8 cellular contexts compared by ENCODE assay signal in the genomic region with DNA sequence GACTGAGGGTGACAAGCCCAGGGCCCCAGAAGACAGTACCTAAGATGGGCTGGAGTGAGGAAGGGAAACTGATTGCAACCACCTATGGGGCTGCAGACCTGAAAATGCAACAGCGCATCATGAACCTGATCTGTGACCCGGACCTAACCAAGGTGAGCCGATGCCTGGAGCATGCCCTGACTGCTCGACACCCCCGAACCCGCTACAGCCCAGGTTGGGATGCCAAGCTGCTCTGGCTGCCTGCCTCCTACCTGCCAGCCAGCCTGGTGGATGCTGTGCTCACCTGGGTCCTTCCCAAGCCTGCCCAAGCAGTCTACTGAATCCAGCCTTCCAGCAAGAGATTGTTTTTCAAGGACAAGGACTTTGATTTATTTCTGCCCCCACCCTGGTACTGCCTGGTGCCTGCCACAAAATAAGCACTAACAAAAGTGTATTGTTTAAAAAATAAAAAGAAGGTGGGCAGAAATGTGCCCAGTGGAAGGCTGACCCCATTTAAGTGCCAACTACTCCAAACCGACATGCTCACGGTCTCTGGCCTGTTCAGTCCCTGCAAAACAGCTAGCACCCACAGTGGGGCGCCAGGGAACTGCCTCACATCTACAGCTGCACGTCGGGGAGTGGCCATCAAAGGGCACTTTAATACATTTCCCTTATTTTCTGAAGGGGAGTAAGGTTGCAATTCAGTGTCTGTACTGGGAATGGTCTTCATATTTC. TPM values are rescaled to one million over a fixed set of nuclear protein-coding genes. Genes with fewer than 3 reads are reported as not detected.
A peak's percentile ranks its signal among the peaks of the same experiment; 100 is the strongest.
DNase-seq lines count a peak whose midpoint lies in the region; ATAC-seq and TF ChIP-seq lines count a peak whose summit lies in the region.

No MANE protein-coding gene starts in this region.

- H3K27ac ChIP-seq in fibroblast of lung (ENCODE audit: insufficient read depth, low read length) (peak overlapping the region; percentile 31), neural progenitor cell (no peak overlapping the region), uterus (no peak overlapping the region)

- no peaks in the 10 kb centered on the region for H3K9me3 Mint-ChIP-seq in neural progenitor cell

- H3K9ac ChIP-seq in fibroblast of lung (ENCODE audit: insufficient read depth, low read length) (no peak overlapping the region), neural progenitor cell (no peak overlapping the region)

- H3K36me3 ChIP-seq in BJ (ENCODE audit: control insufficient read depth, insufficient read depth, low read length) (peaks cover 29% of the 10 kb centered on the region), H7 (replicated peaks; ENCODE audit: control insufficient read depth, insufficient read depth, low read length) (peaks cover 26% of the 10 kb centered on the region), fibroblast of lung (ENCODE audit: control insufficient read depth, insufficient read depth, low read length) (peaks cover 19% of the 10 kb centered on the region), neural progenitor cell (no peaks in the 10 kb centered on the region), uterus (no peaks in the 10 kb centered on the region)

- peaks cover 33% of the 10 kb centered on the region for H3F3A ChIP-seq in neural progenitor cell (ENCODE audit: low read depth)

- H3K4me1 Mint-ChIP-seq in neural progenitor cell = peaks cover 31% of the 10 kb centered on the region

- peak overlapping the region; percentile 53 for H3K4me3 Mint-ChIP-seq in neural progenitor cell

- peaks cover 14% of the 10 kb centered on the region for H3K36me3 Mint-ChIP-seq in neural progenitor cell

- H3K4me1 ChIP-seq in fibroblast of lung (ENCODE audit: control insufficient read depth, extremely low read depth, insufficient read depth, low read length) = peaks cover 40% of the 10 kb centered on the region
- peaks cover 10% of the 10 kb centered on the region for H3K4me1 ChIP-seq in neural progenitor cell
- H3K4me1 ChIP-seq in uterus = peaks cover 2 to 28% of the 10 kb centered on the region in 2 donors

- peaks cover 49% of the 10 kb centered on the region for H3K79me2 ChIP-seq in fibroblast of lung (ENCODE audit: control insufficient read depth, insufficient read depth, low read length)
- H3K79me2 ChIP-seq in neural progenitor cell (ENCODE audit: low read depth) = peaks cover 23% of the 10 kb centered on the region

- H3K27me3 Mint-ChIP-seq in neural progenitor cell (ENCODE audit: insufficient read depth, low read depth) = peaks cover 6% of the 10 kb centered on the region

- no peaks in the 10 kb centered on the region for H4K20me1 ChIP-seq in fibroblast of lung (ENCODE audit: control insufficient read depth, extremely low read depth, insufficient read depth, low read length)
- peaks cover 19% of the 10 kb centered on the region for H4K20me1 ChIP-seq in neural progenitor cell (ENCODE audit: low read depth)

- TF ChIP-seq CTCF in BJ (IDR thresholded peaks at IDR 0.05; ENCODE audit: insufficient read depth, low read depth, low read length) (peak; percentile 67), fibroblast of lung (conservative IDR thresholded peaks at IDR 0.05 in 1 of 2, IDR thresholded peaks at IDR 0.05 in 1 of 2; ENCODE audit: low read depth in 1 of 2, low read length in 2 of 2) (peak; percentile 71 to 75), neural progenitor cell (IDR thresholded peaks at IDR 0.05) (peak; percentile 69), uterus (IDR thresholded peaks at IDR 0.05) (peak in 3 of 4 experiments; percentile 46 to 53 (median 48))

- intact Hi-C loops in uterus (cut with DNase I; ENCODE audit: low total_unique reads) = no loop called here

- POLR2A ChIA-PET in BJ (lab: Charles Lee) = interaction anchor here (0.5 kb wide), 1 partner anchor 11 kb away, joined by 3 read pairs; no protein-coding TSS in a partner anchor

- no peak overlapping the region for H3K27ac Mint-ChIP-seq in neural progenitor cell

- H3K27me3 ChIP-seq in BJ (ENCODE audit: control insufficient read depth, insufficient read depth, low read length) (no peaks in the 10 kb centered on the region), H7 (ENCODE audit: control insufficient read depth, insufficient read depth, low read length) (no peaks in the 10 kb centered on the region), fibroblast of lung (ENCODE audit: control insufficient read depth, insufficient read depth, low read length) (no peaks in the 10 kb centered on the region), neural progenitor cell (no peaks in the 10 kb centered on the region), uterus (no peaks in the 10 kb centered on the region)

- CTCF ChIA-PET in BJ (lab: Yijun Ruan, JAX) = interaction anchor here (0.6 to 4.3 kb wide), 8 partner anchors 9 to 121 kb away, joined by 3 to 42 read pairs (median 3); partner anchors contain the start of genes BLOC1S1 and MMP19

- no peak for DNase-seq in BJ (ENCODE audit: low read depth)
- peak; percentile 85 for DNase-seq in H7
- DNase-seq in NCI-H82 treated with DMSO at 0.1 percent for 48 hours (lab: John Stamatoyannopoulos, UW; ENCODE audit: unreplicated experiment) = peak; percentile 17
- DNase-seq in activated T-cell treated with anti-CD3 and anti-CD28 coated beads for 24 hours (ENCODE audit: low read depth) = peak; percentile 39
- peak; percentile 60 to 78 for DNase-seq in fibroblast of lung (ENCODE audit: low read depth in 2 of 2)
- DNase-seq in neural progenitor cell (ENCODE audit: low spot score) = peak; percentile 71
- DNase-seq in uterus = no peak

- H3K4me2 ChIP-seq in fibroblast of lung (ENCODE audit: extremely low read depth, insufficient read depth, low read length) (peak overlapping the region; percentile 98), neural progenitor cell (no peak overlapping the region)

- H3K4me3 ChIP-seq in BJ (ENCODE audit: low read depth, low read length) (no peak overlapping the region), H7 (ENCODE audit: insufficient read depth, low read depth, low read length) (no peak overlapping the region), fibroblast of lung (replicated peaks in 1 of 4; ENCODE audit: control extremely low read depth in 1 of 4, insufficient read depth in 1 of 4, low read depth in 3 of 4, low read length in 4 of 4) (peak overlapping the region in 1 of 4 experiments; percentile 80), neural progenitor cell (no peak overlapping the region), uterus (no peak overlapping the region)

- TF ChIP-seq POLR2A in uterus (IDR thresholded peaks at IDR 0.05) = no peak

- ATAC-seq in GM18861 (IDR thresholded peaks at IDR 0.05; ENCODE audit: unreplicated experiment) = no peak

- H2AFZ ChIP-seq in fibroblast of lung (ENCODE audit: low read length) = no peak overlapping the region
- no peak overlapping the region for H2AFZ ChIP-seq in neural progenitor cell (replicated peaks)

- H3K9me3 ChIP-seq in fibroblast of lung (ENCODE audit: control insufficient read depth, insufficient read depth, low read depth, low read length) (no peaks in the 10 kb centered on the region), neural progenitor cell (ENCODE audit: low read depth) (no peaks in the 10 kb centered on the region), uterus (no peaks in the 10 kb centered on the region)

RNA-seq across cellular contexts. Expression of gene RDH5, which starts 4.2 kb away (rescaled TPM):
- polyA plus RNA-seq in BJ (2011; rRNA removed) (4.5 and 6.2 TPM in 2 replicates), fibroblast of lung (11.1 and 16.7 TPM in 2 replicates)
- 2.4 and 2.8 TPM in 2 replicates for polyA minus RNA-seq in BJ (2011; rRNA and poly(A)+ RNA removed)
- 2.1 and 4.2 TPM in 2 replicates for total RNA-seq in H7 (2014; rRNA removed; shearing (Covaris generic))
- total RNA-seq in fibroblast of lung (12.1 and 49.2 TPM in 2 replicates), neural progenitor cell (ENCODE audit: low replicate concordance) (3.0 and 14.6 TPM in 2 replicates), uterus (10 to 100 TPM in 2 of 4 donors, 1 to 10 TPM in 2; 4.1 to 16.8 (median 9.7) TPM)
- 12.2 and 18.0 TPM in 2 replicates for polyA plus RNA-seq in fibroblast of lung (2012)
- 5.8 and 17.1 TPM in 2 replicates for polyA minus RNA-seq in fibroblast of lung (ENCODE audit: low replicate concordance)

RNA-seq across cellular contexts. Expression of gene CD63, which starts 4.4 kb away (rescaled TPM):
- polyA plus RNA-seq in BJ (2011; rRNA removed) (974 and 1,937 TPM in 2 replicates), fibroblast of lung (2,890 and 3,456 TPM in 2 replicates)
- 454 and 644 TPM in 2 replicates for polyA minus RNA-seq in BJ (2011; rRNA and poly(A)+ RNA removed)
- 314 and 321 TPM in 2 replicates for total RNA-seq in H7 (2014; rRNA removed; shearing (Covaris generic))
- total RNA-seq in fibroblast of lung (3,001 and 3,424 TPM in 2 replicates), neural progenitor cell (ENCODE audit: low replicate concordance) (257 and 305 TPM in 2 replicates), uterus (100 to 1,000 TPM; 417 to 911 (median 637) TPM)
- polyA plus RNA-seq in fibroblast of lung (2012) = 2,634 and 2,984 TPM in 2 replicates
- 405 and 549 TPM in 2 replicates for polyA minus RNA-seq in fibroblast of lung (ENCODE audit: low replicate concordance)

RNA-seq across cellular contexts. Expression of gene BLOC1S1, which starts 8.5 kb away (rescaled TPM):
- polyA plus RNA-seq in BJ (2011; rRNA removed) = 147 and 172 TPM in 2 replicates
- polyA minus RNA-seq in BJ (2011; rRNA and poly(A)+ RNA removed) = 31.2 and 41.8 TPM in 2 replicates
- 59.6 and 76.9 TPM in 2 replicates for total RNA-seq in H7 (2014; rRNA removed; shearing (Covaris generic))
- total RNA-seq in fibroblast of lung = 90.9 and 103 TPM in 2 replicates
- polyA plus RNA-seq in fibroblast of lung = 163 and 240 TPM in 2 replicates
- polyA plus RNA-seq in fibroblast of lung (2012) = 197 and 272 TPM in 2 replicates
- 56.6 and 74.8 TPM in 2 replicates for polyA minus RNA-seq in fibroblast of lung (ENCODE audit: low replicate concordance)
- total RNA-seq in neural progenitor cell (ENCODE audit: low replicate concordance) = 48.1 and 92.5 TPM in 2 replicates
- total RNA-seq in uterus = 100 to 1,000 TPM in 3 of 4 donors, 10 to 100 TPM in 1; 53.6 to 238 (median 140) TPM

RNA-seq across cellular contexts. Expression of gene ITGA7, which starts 16.7 kb away (rescaled TPM):
- 9.4 and 11.6 TPM in 2 replicates for polyA plus RNA-seq in BJ (2011; rRNA removed)
- 4.7 and 7.8 TPM in 2 replicates for polyA minus RNA-seq in BJ (2011; rRNA and poly(A)+ RNA removed)
- total RNA-seq in H7 (2014; rRNA removed; shearing (Covaris generic)) = 38.0 and 46.1 TPM in 2 replicates
- 40.3 and 130 TPM in 2 replicates for total RNA-seq in fibroblast of lung
- polyA plus RNA-seq in fibroblast of lung = 42.7 and 46.4 TPM in 2 replicates
- polyA plus RNA-seq in fibroblast of lung (2012) = 69.4 and 83.1 TPM in 2 replicates
- polyA minus RNA-seq in fibroblast of lung (ENCODE audit: low replicate concordance) = 129 and 132 TPM in 2 replicates
- 43.4 and 75.2 TPM in 2 replicates for total RNA-seq in neural progenitor cell (ENCODE audit: low replicate concordance)
- 100 to 1,000 TPM in 1 of 4 donors, 10 to 100 TPM in 2, 1 to 10 TPM in 1; 6.8 to 167 (median 29.4) TPM for total RNA-seq in uterus

RNA-seq across cellular contexts. Expression of gene GDF11, which starts 18.5 kb away (rescaled TPM):
- 2.9 and 3.8 TPM in 2 replicates for polyA plus RNA-seq in BJ (2011; rRNA removed)
- 4.5 and 4.7 TPM in 2 replicates for polyA minus RNA-seq in BJ (2011; rRNA and poly(A)+ RNA removed)
- total RNA-seq in H7 (2014; rRNA removed; shearing (Covaris generic)) = 11.1 and 13.7 TPM in 2 replicates
- total RNA-seq in fibroblast of lung = 3.1 and 4.3 TPM in 2 replicates
- 9.4 and 11.1 TPM in 2 replicates for polyA plus RNA-seq in fibroblast of lung
- polyA plus RNA-seq in fibroblast of lung (2012) = 19.1 and 23.6 TPM in 2 replicates
- polyA minus RNA-seq in fibroblast of lung (ENCODE audit: low replicate concordance) = 27.3 and 38.4 TPM in 2 replicates
- total RNA-seq in neural progenitor cell (ENCODE audit: low replicate concordance) = 9.1 and 21.9 TPM in 2 replicates
- 10 to 100 TPM in 1 of 4 donors, 1 to 10 TPM in 2, under 1 TPM in 1; 0.77 to 17.1 (median 5.0) TPM for total RNA-seq in uterus

Comparison
In these comparisons a context has a peak if more than half of its experiments do, and no peak if none do; other contexts are left out.
1. DNase-seq: peak in H7 (single experiment), NCI-H82 treated with DMSO at 0.1 percent for 48 hours (single experiment), activated T-cell treated with anti-CD3 and anti-CD28 coated beads for 24 hours (single experiment), fibroblast of lung (2 of 2) and neural progenitor cell (single experiment); none in BJ (single experiment) and uterus (0 of 2).
2. Peak in every context shown above with its lines, with median percentiles within 50 percentile points of each other: CTCF ChIP-seq.